ENCODE assay signal across 8 cellular contexts in the genomic region with DNA sequence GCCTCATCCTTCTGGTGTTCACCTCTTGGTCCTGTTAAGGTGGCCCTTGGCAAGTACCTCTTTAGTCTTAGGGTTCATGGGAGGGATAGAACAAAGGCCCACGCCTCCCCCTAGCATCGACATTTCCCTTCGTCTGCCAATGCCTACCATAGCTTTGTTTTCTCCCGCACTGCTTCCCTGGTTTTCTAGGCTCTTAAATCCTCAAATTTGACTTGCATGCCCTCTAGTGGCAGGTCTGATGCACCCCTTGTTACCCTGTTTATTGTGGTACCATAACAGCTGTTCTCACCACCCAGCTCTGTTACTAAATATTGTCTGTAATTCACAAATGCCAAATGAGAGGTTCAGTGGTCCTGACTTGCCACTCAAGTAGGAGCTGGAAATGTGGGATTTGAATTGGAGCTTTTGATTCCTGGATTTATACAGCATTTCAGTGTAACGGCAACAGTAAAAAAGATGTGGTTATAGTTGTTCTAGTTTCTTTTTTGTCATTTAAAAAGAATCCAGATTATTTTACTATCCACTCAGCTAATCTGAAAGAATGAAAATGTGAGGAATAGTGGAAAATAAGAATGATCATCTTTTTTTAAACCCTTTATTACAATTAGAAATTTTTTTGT.
DNase-seq lines count a peak whose midpoint lies in the region; ATAC-seq and TF ChIP-seq lines count a peak whose summit lies in the region.

No MANE protein-coding gene starts in this region.

- no peak overlapping the region for H3K4me3 Mint-ChIP-seq in natural killer cell

- no peak overlapping the region for H4K8ac ChIP-seq in IMR-90 (ENCODE audit: low read depth in 2 of 2, low read length in 2 of 2)

- no peak overlapping the region for H2BK120ac ChIP-seq in IMR-90 (ENCODE audit: low read depth, low read length)

- TF ChIP-seq RAD21 in IMR-90 (IDR thresholded peaks at IDR 0.05; ENCODE audit: low read length) = peak; percentile 80

- no peak for TF ChIP-seq POLR2A in IMR-90 (IDR thresholded peaks at IDR 0.05; ENCODE audit: low read depth, low read length)
- TF ChIP-seq POLR2A in transverse colon (IDR thresholded peaks at IDR 0.05) = no peak

- no peaks in the 10 kb centered on the region for H3K9me3 Mint-ChIP-seq in natural killer cell

- H3K9me3 ChIP-seq in IMR-90 (ENCODE audit: control insufficient read depth, insufficient read depth, low read length) = no peaks in the 10 kb centered on the region
- no peaks in the 10 kb centered on the region for H3K9me3 ChIP-seq in fibroblast of lung (ENCODE audit: control insufficient read depth, insufficient read depth, low read depth, low read length)
- H3K9me3 ChIP-seq in transverse colon = no peaks in the 10 kb centered on the region

- DNase-seq in GM10248 (ENCODE audit: extremely low spot score) = peak; percentile 43
- DNase-seq in IMR-90 = peak; percentile 67
- DNase-seq in NOMO-1 treated with DMSO at 0.1 percent for 48 hours (lab: John Stamatoyannopoulos, UW; ENCODE audit: unreplicated experiment) = peak; percentile 68
- DNase-seq in activated CD8-positive, alpha-beta memory T cell treated with anti-CD3 and anti-CD28 coated beads, Interleukin-2, amount 50 U/mL, for 48 hours = peak; percentile 48
- DNase-seq in fibroblast of lung (ENCODE audit: low read depth in 2 of 2) = peak; percentile 63 to 84
- DNase-seq in natural killer cell = peak; percentile 13
- peak; percentile 67 for DNase-seq in transverse colon

- H2AK9ac ChIP-seq in IMR-90 (replicated peaks; ENCODE audit: low read depth, low read length, poor library complexity) = no peak overlapping the region

- H3K27me3 Mint-ChIP-seq in natural killer cell (ENCODE audit: low read depth in 2 of 2) = peaks cover 0 to 6% of the 10 kb centered on the region in 2 donors

- no peak overlapping the region for H4K91ac ChIP-seq in IMR-90 (ENCODE audit: insufficient read depth, low read depth, low read length)

- H3K27me3 ChIP-seq in IMR-90 (ENCODE audit: control insufficient read depth, insufficient read depth, low read length) (peaks cover 3% of the 10 kb centered on the region), fibroblast of lung (ENCODE audit: control insufficient read depth, insufficient read depth, low read length) (no peaks in the 10 kb centered on the region), transverse colon (no peaks in the 10 kb centered on the region)

- H2AK5ac ChIP-seq in IMR-90 (ENCODE audit: low read depth, low read length) = no peak overlapping the region

- TF ChIP-seq CTCF in GM10248 (IDR thresholded peaks at IDR 0.05; ENCODE audit: control extremely low read depth, extremely low read depth, low read depth, missing control alignments) (peak; percentile 68), IMR-90 (conservative IDR thresholded peaks at IDR 0.05; ENCODE audit: low read depth, low read length) (peak; percentile 72), fibroblast of lung (conservative IDR thresholded peaks at IDR 0.05 in 1 of 2, IDR thresholded peaks at IDR 0.05 in 1 of 2; ENCODE audit: low read depth in 1 of 2, low read length in 2 of 2) (peak; percentile 67 to 74), natural killer cell (IDR thresholded peaks at IDR 0.05) (peak; percentile 60), transverse colon (IDR thresholded peaks at IDR 0.05) (peak; percentile 60 to 76 (median 67))

- H3K4me1 ChIP-seq in IMR-90 (ENCODE audit: control insufficient read depth, insufficient read depth, low read length) (no peaks in the 10 kb centered on the region), fibroblast of lung (ENCODE audit: control insufficient read depth, extremely low read depth, insufficient read depth, low read length) (no peaks in the 10 kb centered on the region), transverse colon (no peaks in the 10 kb centered on the region)

- no peaks in the 10 kb centered on the region for H3K4me1 Mint-ChIP-seq in natural killer cell

- H4K5ac ChIP-seq in IMR-90 (ENCODE audit: low read depth, low read length) = no peak overlapping the region

- no peaks in the 10 kb centered on the region for H3K79me2 ChIP-seq in fibroblast of lung (ENCODE audit: control insufficient read depth, insufficient read depth, low read length)

- no CpG with 5 or more reads among the region's 5 CpGs for WGBS in IMR-90 (ENCODE audit: extremely low coverage in 2 of 2, insufficient read length in 1 of 2), 2 experiments
- WGBS in transverse colon (ENCODE audit: low coverage in 1 of 2), 2 donors = 20 to 88% methylated on average over 1 to 5 of the region's 5 CpGs

- H3K4me2 ChIP-seq in IMR-90 (ENCODE audit: low read depth, low read length) = no peak overlapping the region
- H3K4me2 ChIP-seq in fibroblast of lung (ENCODE audit: extremely low read depth, insufficient read depth, low read length) = peak overlapping the region; percentile 13

- no peak overlapping the region for H3K14ac ChIP-seq in IMR-90 (replicated peaks; ENCODE audit: low read depth, low read length)

- no TSS peak for BruUV-seq in IMR-90 (replicated peaks; lab: Mats Ljungman, UMichigan)

- no peak overlapping the region for H2BK15ac ChIP-seq in IMR-90 (ENCODE audit: low read depth, low read length)

- H3K27ac Mint-ChIP-seq in natural killer cell = no peak overlapping the region

- CTCF ChIA-PET in GM10248 (lab: Yijun Ruan, JAX) = interaction anchor here (0.6 to 3.2 kb wide), 25 partner anchors 8 to 227 kb away, joined by 3 to 37 read pairs (median 4); no protein-coding TSS in a partner anchor
- CTCF ChIA-PET in IMR-90 (lab: Yijun Ruan, JAX) = interaction anchor here (0.6 to 2.5 kb wide), 22 partner anchors 8 to 241 kb away, joined by 3 to 18 read pairs (median 4); a partner anchor contains a TSS

- in situ Hi-C loops in IMR-90 (cut with MboI; ENCODE audit: low sequenced_read_pairs) = no loop called here
- in situ Hi-C loops in transverse colon (cut with MboI; ENCODE audit: low pct_ligation_motif_present in 1 of 4, low pct_unique_long_range_greater_than_20kb in 1 of 4, low sequenced_read_pairs in 3 of 4) = loop anchor here (10.0 to 25.0 kb wide), 3 partner anchors 134 to 162 kb away; no protein-coding TSS in a partner anchor

- no peak overlapping the region for H3K23ac ChIP-seq in IMR-90 (ENCODE audit: low read depth, low read length)

- H2BK5ac ChIP-seq in IMR-90 (ENCODE audit: low read depth, low read length, poor library complexity, severe bottlenecking) = no peak overlapping the region

- no peaks in the 10 kb centered on the region for H3K36me3 Mint-ChIP-seq in natural killer cell

- H2AFZ ChIP-seq in IMR-90 (replicated peaks; ENCODE audit: low read length, poor library complexity) = peak overlapping the region; percentile 81
- H2AFZ ChIP-seq in fibroblast of lung (ENCODE audit: low read length) = no peak overlapping the region

- H3K27ac ChIP-seq in IMR-90 (ENCODE audit: insufficient read depth, low read length) = no peak overlapping the region
- H3K27ac ChIP-seq in fibroblast of lung (ENCODE audit: insufficient read depth, low read length) = no peak overlapping the region
- no peak overlapping the region for H3K27ac ChIP-seq in transverse colon

- POLR2A ChIA-PET in GM10248 (lab: Yijun Ruan, JAX) (no interaction called here), IMR-90 (lab: Charles Lee; ENCODE audit: unreplicated experiment) (no interaction called here)

- no peaks in the 10 kb centered on the region for H3K79me1 ChIP-seq in IMR-90 (ENCODE audit: low read depth in 1 of 2, low read length in 2 of 2)

- H4K20me1 ChIP-seq in IMR-90 (ENCODE audit: insufficient read depth, low read length) (no peaks in the 10 kb centered on the region), fibroblast of lung (ENCODE audit: control insufficient read depth, extremely low read depth, insufficient read depth, low read length) (no peaks in the 10 kb centered on the region)

- H3K9ac ChIP-seq in IMR-90 (ENCODE audit: low read depth, low read length) (no peak overlapping the region), fibroblast of lung (ENCODE audit: insufficient read depth, low read length) (no peak overlapping the region)

- H2BK20ac ChIP-seq in IMR-90 (ENCODE audit: low read depth, low read length) = no peak overlapping the region

- H3K36me3 ChIP-seq in IMR-90 (ENCODE audit: control insufficient read depth, insufficient read depth, low read length) (no peaks in the 10 kb centered on the region), fibroblast of lung (ENCODE audit: control insufficient read depth, insufficient read depth, low read length) (no peaks in the 10 kb centered on the region), transverse colon (no peaks in the 10 kb centered on the region)

- dilution Hi-C loops in IMR-90 (cut with HindIII; ENCODE audit: low sequenced_read_pairs, unreplicated experiment) = no loop called here

- H3K4me3 ChIP-seq in IMR-90 (ENCODE audit: insufficient read depth, low read depth, low read length) (no peak overlapping the region), fibroblast of lung (replicated peaks in 1 of 4; ENCODE audit: control extremely low read depth in 1 of 4, insufficient read depth in 1 of 4, low read depth in 3 of 4, low read length in 4 of 4) (no peak overlapping the region), transverse colon (no peak overlapping the region)

- no peaks in the 10 kb centered on the region for H3K9me1 ChIP-seq in IMR-90 (ENCODE audit: insufficient read depth, low read length)

- no peak for TF ChIP-seq EP300 in transverse colon (IDR thresholded peaks at IDR 0.05; ENCODE audit: low read depth)

- no peak overlapping the region for H3K56ac ChIP-seq in IMR-90 (ENCODE audit: extremely low read depth, insufficient read depth, low read length)

- H3K18ac ChIP-seq in IMR-90 (ENCODE audit: low read depth, low read length) = no peak overlapping the region

- ATAC-seq in IMR-90 (ENCODE audit: low read depth) (peak; percentile 93), natural killer cell (peak in 2 of 3 donors; percentile 53 to 59), GM19328 (IDR thresholded peaks at IDR 0.05; ENCODE audit: unreplicated experiment) (no peak)

- H3K4ac ChIP-seq in IMR-90 (ENCODE audit: low read depth, low read length) = no peak overlapping the region

- intact Hi-C loops in IMR-90 (cut with micrococcal nuclease) = loop anchor here (1.0 kb wide), 3 partner anchors 163 to 220 kb away; no protein-coding TSS in a partner anchor
- intact Hi-C loops in natural killer cell (cut with micrococcal nuclease) = loop anchor here (2.0 to 5.0 kb wide), 2 partner anchors 164 to 220 kb away; no protein-coding TSS in a partner anchor
- intact Hi-C loops in transverse colon (cut with DNase I; ENCODE audit: low total_unique reads) = no loop called here

TF ChIP-seq in IMR-90, 13 proteins besides CTCF, POLR2A, EP300 and RAD21:
- TF ChIP-seq SMC3 (IDR thresholded peaks at IDR 0.05; ENCODE audit: low read depth, low read length) (peak; percentile 73), MXI1 (IDR thresholded peaks at IDR 0.05; ENCODE audit: borderline replicate concordance, low read depth, low read length) (no peak)
- TF ChIP-seq, protein P1, sequence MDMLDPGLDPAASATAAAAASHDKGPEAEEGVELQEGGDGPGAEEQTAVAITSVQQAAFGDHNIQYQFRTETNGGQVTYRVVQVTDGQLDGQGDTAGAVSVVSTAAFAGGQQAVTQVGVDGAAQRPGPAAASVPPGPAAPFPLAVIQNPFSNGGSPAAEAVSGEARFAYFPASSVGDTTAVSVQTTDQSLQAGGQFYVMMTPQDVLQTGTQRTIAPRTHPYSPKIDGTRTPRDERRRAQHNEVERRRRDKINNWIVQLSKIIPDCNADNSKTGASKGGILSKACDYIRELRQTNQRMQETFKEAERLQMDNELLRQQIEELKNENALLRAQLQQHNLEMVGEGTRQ (IDR thresholded peaks at IDR 0.05; ENCODE audit: low read depth, low read length) = no peak
TF ChIP-seq in IMR-90: peak in this region for 1.

Comparison
In these comparisons a context has a peak if more than half of its experiments do, and no peak if none do; other contexts are left out.
1. DNase-seq: peak in every context shown above with its lines; median percentile 74 in fibroblast of lung; 68 in NOMO-1 treated with DMSO at 0.1 percent for 48 hours; 67 in IMR-90; 67 in transverse colon; 48 in activated CD8-positive, alpha-beta memory T cell treated with anti-CD3 and anti-CD28 coated beads, Interleukin-2, amount 50 U/mL, for 48 hours; 43 in GM10248; 13 in natural killer cell.